16 cellular contexts compared by ENCODE assay signal in the genomic region with DNA sequence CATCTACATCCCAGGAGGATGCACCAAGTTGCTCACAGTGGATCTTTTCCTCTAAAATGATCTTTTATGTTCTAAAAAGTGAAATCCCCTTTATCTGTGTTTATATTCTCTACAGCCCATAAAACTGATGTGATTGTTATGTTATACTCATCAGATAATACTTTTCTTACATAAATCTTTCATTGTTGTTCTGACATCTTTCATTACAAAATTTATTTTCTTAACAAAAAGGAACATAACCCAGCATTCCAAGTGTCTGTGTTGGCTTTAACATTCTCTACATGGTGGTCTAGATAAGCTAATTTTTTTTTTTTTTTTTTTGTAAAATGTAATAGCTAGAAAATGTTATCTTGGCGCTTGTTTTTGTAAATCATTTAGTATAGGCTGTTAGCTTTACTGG. TPM values are rescaled to one million over a fixed set of nuclear protein-coding genes. Genes with fewer than 3 reads are reported as not detected.
A peak's percentile ranks its signal among the peaks of the same experiment; 100 is the strongest.
DNase-seq lines count a peak whose midpoint lies in the region; ATAC-seq and TF ChIP-seq lines count a peak whose summit lies in the region.
"Had no signal": no experiment of that assay in that cellular context is flagged by ENCODE, and none has a peak within 500 bp of the region (broad histone marks: within the 10 kb centered on the region; RNA-seq: fewer than 3 reads in every experiment).

No MANE protein-coding gene starts in this region.

- no peak for DNase-seq in CD4-positive, alpha-beta memory T cell
- DNase-seq in SJSA1 (ENCODE audit: low read depth in 1 of 2, low spot score in 2 of 2) = peak in 1 of 2 experiments; percentile 86
- no peak for DNase-seq in naive thymus-derived CD4-positive, alpha-beta T cell
- no peak for DNase-seq in sigmoid colon
- DNase-seq: DMS53, Kasumi-1, MV-4-11, NCI-H1436, NCI-H2081, NCI-H226, NCI-H526 had no signal

- no peak for TF ChIP-seq EP300 in sigmoid colon (IDR thresholded peaks at IDR 0.05)

- peaks cover 23 to 24% (median 24%) of the 10 kb centered on the region in 4 donors for H3K4me1 Mint-ChIP-seq in CD4-positive, alpha-beta memory T cell
- H3K4me1 Mint-ChIP-seq in naive thymus-derived CD4-positive, alpha-beta T cell = peaks cover 5 to 36% (median 29%) of the 10 kb centered on the region in 7 donors

- WGBS in sigmoid colon, 2 donors = 97 to 98% methylated on average over 1 of the region's 1 CpG

- ATAC-seq in naive thymus-derived CD4-positive, alpha-beta T cell = no peak
- no peak for ATAC-seq in GM21447 (IDR thresholded peaks at IDR 0.05; ENCODE audit: unreplicated experiment)
- no peak for ATAC-seq in GM19397 (IDR thresholded peaks at IDR 0.05; ENCODE audit: unreplicated experiment)

- CTCF ChIA-PET in CD4-positive, alpha-beta memory T cell (lab: Charles Lee; ENCODE audit: partially characterized antibody) = interaction anchor here (1.3 to 3.6 kb wide), 2 partner anchors 8 to 26 kb away, joined by 4 to 16 read pairs; no protein-coding TSS in a partner anchor
- CTCF ChIA-PET in HEK293 (lab: Yijun Ruan, JAX) = interaction anchor here (0.7 to 1.1 kb wide), 3 partner anchors 8 to 1561 kb away, joined by 3 to 4 read pairs (median 4); no protein-coding TSS in a partner anchor
- CTCF ChIA-PET in naive thymus-derived CD4-positive, alpha-beta T cell (lab: Charles Lee) = interaction anchor here (0.5 kb wide), 1 partner anchor 173 kb away, joined by 4 read pairs; no protein-coding TSS in a partner anchor

- TF ChIP-seq CTCF in HEK293 (tag by site-specific recombination; IDR thresholded peaks at IDR 0.05) = no peak
- no peak for TF ChIP-seq CTCF in sigmoid colon (IDR thresholded peaks at IDR 0.05)

- no peaks in the 10 kb centered on the region for H3K27me3 Mint-ChIP-seq in CD4-positive, alpha-beta memory T cell
- H3K27me3 Mint-ChIP-seq in naive thymus-derived CD4-positive, alpha-beta T cell = no peaks in the 10 kb centered on the region

- peak overlapping the region in 6 of 8 donors; percentile 22 to 59 (median 27) for H3K4me3 Mint-ChIP-seq in CD4-positive, alpha-beta memory T cell
- H3K4me3 Mint-ChIP-seq in naive thymus-derived CD4-positive, alpha-beta T cell = peak overlapping the region in 1 of 10 donors; percentile 43

- TF ChIP-seq POLR2A in sigmoid colon (IDR thresholded peaks at IDR 0.05) = no peak

- no peaks in the 10 kb centered on the region for H3K9me3 ChIP-seq in CD4-positive, alpha-beta memory T cell (ENCODE audit: control insufficient read depth in 1 of 2, low read length in 2 of 2)
- H3K9me3 ChIP-seq in HEK293 (ENCODE audit: control insufficient read depth, insufficient read depth, low read depth, low read length) = no peaks in the 10 kb centered on the region
- H3K9me3 ChIP-seq in SJSA1 (replicated peaks) = peaks cover 3% of the 10 kb centered on the region; the same call in 1 of the 2 replicates
- H3K9me3 ChIP-seq in naive thymus-derived CD4-positive, alpha-beta T cell (ENCODE audit: control insufficient read depth in 2 of 3, low read length in 3 of 3) = no peaks in the 10 kb centered on the region
- H3K9me3 ChIP-seq in sigmoid colon = no peaks in the 10 kb centered on the region
- H3K9me3 ChIP-seq: BLaER1 treated with 17β-estradiol and CSF1 and Interleukin-3, amounts not matched to agents 10 nM and 100 nM had no signal

- no peaks in the 10 kb centered on the region for H3K36me3 ChIP-seq in CD4-positive, alpha-beta memory T cell (ENCODE audit: insufficient read depth, low read length)
- H3K36me3 ChIP-seq in HEK293 (ENCODE audit: control insufficient read depth in 2 of 2, insufficient read depth in 1 of 2, low read length in 2 of 2) (peaks cover 0 to under 1% of the 10 kb centered on the region in 2 experiments; a peak in 1 of 3 replicates), SJSA1 (no peaks in the 10 kb centered on the region; the same call in 1 of the 2 replicates), sigmoid colon (no peaks in the 10 kb centered on the region)
- H3K36me3 ChIP-seq in naive thymus-derived CD4-positive, alpha-beta T cell (ENCODE audit: control insufficient read depth in 2 of 3, insufficient read depth in 3 of 3, low read length in 3 of 3) = no peaks in the 10 kb centered on the region

- no peaks in the 10 kb centered on the region for H3K27me3 ChIP-seq in CD4-positive, alpha-beta memory T cell (ENCODE audit: insufficient read depth, low read length)
- H3K27me3 ChIP-seq in SJSA1 (replicated peaks) (no peaks in the 10 kb centered on the region), sigmoid colon (no peaks in the 10 kb centered on the region)
- H3K27me3 ChIP-seq in naive thymus-derived CD4-positive, alpha-beta T cell (ENCODE audit: control insufficient read depth in 2 of 2, insufficient read depth in 2 of 2, low read length in 2 of 2) = no peaks in the 10 kb centered on the region
- H3K27me3 ChIP-seq: BLaER1 treated with 17β-estradiol and CSF1 and Interleukin-3, amounts not matched to agents 10 nM and 100 nM had no signal

- H3K4me3 ChIP-seq in CD4-positive, alpha-beta memory T cell (ENCODE audit: low read length in 2 of 2) = no peak overlapping the region
- H3K4me3 ChIP-seq in HEK293 (ENCODE audit: low read depth, low read length) (no peak overlapping the region), SJSA1 (no peak overlapping the region), sigmoid colon (no peak overlapping the region)
- H3K4me3 ChIP-seq in naive thymus-derived CD4-positive, alpha-beta T cell (ENCODE audit: low read length) = no peak overlapping the region

- peaks cover 26 to 40% of the 10 kb centered on the region in 2 donors for H3K36me3 Mint-ChIP-seq in CD4-positive, alpha-beta memory T cell
- peaks cover 4 to 34% (median 14%) of the 10 kb centered on the region in 5 donors for H3K36me3 Mint-ChIP-seq in naive thymus-derived CD4-positive, alpha-beta T cell

- H3K27ac Mint-ChIP-seq in CD4-positive, alpha-beta memory T cell = peak overlapping the region; percentile 3 to 82 (median 70)
- peak overlapping the region in 5 of 9 donors; percentile 22 to 65 (median 52) for H3K27ac Mint-ChIP-seq in naive thymus-derived CD4-positive, alpha-beta T cell

- H3K9me3 Mint-ChIP-seq in CD4-positive, alpha-beta memory T cell = no peaks in the 10 kb centered on the region
- H3K9me3 Mint-ChIP-seq in naive thymus-derived CD4-positive, alpha-beta T cell = peaks cover 0 to 1% (median 0%) of the 10 kb centered on the region in 11 donors

- no peak overlapping the region for H3K27ac ChIP-seq in CD4-positive, alpha-beta memory T cell (ENCODE audit: low read depth, low read length)
- H3K27ac ChIP-seq in HEK293 (ENCODE audit: extremely low read depth, low read depth, low read length) = no peak overlapping the region
- peak overlapping the region; percentile 69 for H3K27ac ChIP-seq in SJSA1
- H3K27ac ChIP-seq in naive thymus-derived CD4-positive, alpha-beta T cell (ENCODE audit: low read depth, low read length) = no peak overlapping the region
- H3K27ac ChIP-seq in sigmoid colon = peak overlapping the region in 1 of 4 donors; percentile 76
- H3K27ac ChIP-seq: RWPE1 had no signal

- POLR2A ChIA-PET in CD4-positive, alpha-beta memory T cell (lab: Charles Lee; ENCODE audit: partially characterized antibody) = interaction anchor here (0.7 to 1.5 kb wide), 2 partner anchors 26 to 27 kb away, joined by 4 to 5 read pairs; no protein-coding TSS in a partner anchor
- POLR2A ChIA-PET in HEK293 (lab: Yijun Ruan, JAX) = no interaction called here
- POLR2A ChIA-PET in naive thymus-derived CD4-positive, alpha-beta T cell (lab: Charles Lee) = interaction anchor here (0.5 to 2.7 kb wide), 7 partner anchors 9 to 1122 kb away, joined by 3 to 8 read pairs (median 3); no protein-coding TSS in a partner anchor

- H3K4me1 ChIP-seq in CD4-positive, alpha-beta memory T cell (ENCODE audit: insufficient read depth, low read length) = peaks cover 15% of the 10 kb centered on the region
- H3K4me1 ChIP-seq in HEK293 (ENCODE audit: control insufficient read depth, insufficient read depth, low read length) (peaks cover 8% of the 10 kb centered on the region; the same call in 1 of the 2 replicates), SJSA1 (replicated peaks) (peaks cover 68% of the 10 kb centered on the region), sigmoid colon (peaks cover 0 to 8% (median 4%) of the 10 kb centered on the region in 4 donors)
- peaks cover 8 to 10% of the 10 kb centered on the region in 2 donors for H3K4me1 ChIP-seq in naive thymus-derived CD4-positive, alpha-beta T cell (ENCODE audit: control insufficient read depth in 2 of 2, insufficient read depth in 2 of 2, low read length in 2 of 2)

- intact Hi-C loops in CD4-positive, alpha-beta memory T cell (cut with micrococcal nuclease) = loop anchor here (10.0 kb wide), 3 partner anchors 1167 to 1517 kb away; a partner anchor contains a TSS
- intact Hi-C loops in naive thymus-derived CD4-positive, alpha-beta T cell (cut with micrococcal nuclease) = loop anchor here in 1 of 2 donors (1.0 kb wide), 1 partner anchor 8 kb away; no protein-coding TSS in a partner anchor
- intact Hi-C loops in sigmoid colon (cut with DNase I) = loop anchor here (10.0 kb wide), 2 partner anchors 967 to 1557 kb away; a partner anchor contains a TSS

TF ChIP-seq in HEK293, 187 proteins besides CTCF, POLR2A, EP300 and RAD21 (continues in another document):
- TF ChIP-seq FEZF1 (tag by site-specific recombination; IDR thresholded peaks at IDR 0.05) (peak; percentile 86), ZXDB (tag by site-specific recombination; IDR thresholded peaks at IDR 0.05) (peak; percentile 27; the same call in 1 of the 2 replicates), ZNF843 (tag by site-specific recombination; IDR thresholded peaks at IDR 0.05) (peak; percentile 65), GLI2 (tag by site-specific recombination; IDR thresholded peaks at IDR 0.05; ENCODE audit: borderline replicate concordance, low read depth) (no peak)

RNA-seq across cellular contexts. Expression of a gene that starts 8.3 kb away (rescaled TPM):
- total RNA-seq in CD4-positive, alpha-beta memory T cell = 100 to 1,000 TPM in 1 of 2 experiments, 10 to 100 TPM in 1; 98.3 to 105 TPM
- polyA plus RNA-seq in CD4-positive, alpha-beta memory T cell = 100 to 1,000 TPM; 161 to 226 TPM
- 376 and 566 TPM in 2 replicates for total RNA-seq in SJSA1 (2014; rRNA removed; shearing (Covaris generic))
- 100 to 1,000 TPM in 2 of 5 experiments, 10 to 100 TPM in 3; 70.8 to 190 (median 96.2) TPM for total RNA-seq in naive thymus-derived CD4-positive, alpha-beta T cell
- 100 to 1,000 TPM; 164 to 192 TPM for polyA plus RNA-seq in naive thymus-derived CD4-positive, alpha-beta T cell
- total RNA-seq in sigmoid colon = 100 to 1,000 TPM in 1 of 4 donors, 10 to 100 TPM in 3; 41.3 to 107 (median 85.7) TPM
- polyA plus RNA-seq in sigmoid colon = 10 to 100 TPM; 75.7 to 87.1 (median 77.2) TPM

RNA-seq across cellular contexts. Expression of a gene that starts 31.8 kb away (rescaled TPM):
- 10 to 100 TPM; 39.3 to 40.6 TPM for total RNA-seq in CD4-positive, alpha-beta memory T cell
- 10 to 100 TPM; 59.2 to 62.6 TPM for polyA plus RNA-seq in CD4-positive, alpha-beta memory T cell
- 28.9 and 33.6 TPM in 2 replicates for total RNA-seq in SJSA1 (2014; rRNA removed; shearing (Covaris generic))
- total RNA-seq in naive thymus-derived CD4-positive, alpha-beta T cell = 10 to 100 TPM; 12.4 to 36.5 (median 31.5) TPM
- polyA plus RNA-seq in naive thymus-derived CD4-positive, alpha-beta T cell = 10 to 100 TPM; 53.6 to 67.6 TPM
- total RNA-seq in sigmoid colon = 10 to 100 TPM; 17.5 to 36.0 (median 24.3) TPM
- 10 to 100 TPM; 25.2 to 28.9 (median 28.7) TPM for polyA plus RNA-seq in sigmoid colon
